1 cellular context compared by ENCODE assay signal in genomic region chr19:33302175-33302973, GRCh38.
TF ChIP-seq lines count a peak whose summit lies in the region.

CEBPA (minus strand) TSS chr19:33302534; CDS start chr19:33302414, 120 bp downstream.

TF ChIP-seq in HEK293, 187 proteins besides CTCF, POLR2A, EP300 and RAD21 (continued from another document and continues in another):
- TF ChIP-seq, protein P1, sequence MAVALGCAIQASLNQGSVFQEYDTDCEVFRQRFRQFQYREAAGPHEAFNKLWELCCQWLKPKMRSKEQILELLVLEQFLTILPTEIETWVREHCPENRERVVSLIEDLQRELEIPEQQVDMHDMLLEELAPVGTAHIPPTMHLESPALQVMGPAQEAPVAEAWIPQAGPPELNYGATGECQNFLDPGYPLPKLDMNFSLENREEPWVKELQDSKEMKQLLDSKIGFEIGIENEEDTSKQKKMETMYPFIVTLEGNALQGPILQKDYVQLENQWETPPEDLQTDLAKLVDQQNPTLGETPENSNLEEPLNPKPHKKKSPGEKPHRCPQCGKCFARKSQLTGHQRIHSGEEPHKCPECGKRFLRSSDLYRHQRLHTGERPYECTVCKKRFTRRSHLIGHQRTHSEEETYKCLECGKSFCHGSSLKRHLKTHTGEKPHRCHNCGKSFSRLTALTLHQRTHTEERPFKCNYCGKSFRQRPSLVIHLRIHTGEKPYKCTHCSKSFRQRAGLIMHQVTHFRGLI (tag by site-specific recombination; IDR thresholded peaks at IDR 0.05): peak; percentile 76
- TF ChIP-seq ZNF221 (tag by site-specific recombination; IDR thresholded peaks at IDR 0.05; ENCODE audit: borderline replicate concordance) (peak; percentile 90; the same call in 1 of the 2 replicates), ZNF2 (tag by site-specific recombination; IDR thresholded peaks at IDR 0.05) (no peak), ZNF132 (tag by site-specific recombination; IDR thresholded peaks at IDR 0.05; ENCODE audit: borderline replicate concordance) (no peak), SP3 (tag by site-specific recombination; IDR thresholded peaks at IDR 0.05) (peak; percentile 69; the same call in 1 of the 2 replicates), ZNF394 (tag by site-specific recombination; IDR thresholded peaks at IDR 0.05; ENCODE audit: borderline replicate concordance) (no peak), ZBTB21 (tag by site-specific recombination; IDR thresholded peaks at IDR 0.05) (no peak), ZNF398 (tag by site-specific recombination; IDR thresholded peaks at IDR 0.05) (peak; percentile 25; the same call in 1 of the 2 replicates), GLI4 (tag by site-specific recombination; IDR thresholded peaks at IDR 0.05) (no peak), ZEB2 (tag by site-specific recombination; IDR thresholded peaks at IDR 0.05) (no peak), ZNF112 (tag by site-specific recombination; IDR thresholded peaks at IDR 0.05) (no peak), ZNF311 (tag by site-specific recombination; IDR thresholded peaks at IDR 0.05; ENCODE audit: borderline replicate concordance) (no peak), ZBTB26 (tag by site-specific recombination; optimal IDR thresholded peaks at IDR 0.05) (no peak), KLF16 (tag by site-specific recombination; IDR thresholded peaks at IDR 0.05) (peak; percentile 47), HOXC10 (CRISPR knock-in tag; IDR thresholded peaks at IDR 0.05) (0 out of 2 replicates have a peak, but pooled peaks have one; percentile 21), ZNF768 (tag by site-specific recombination; IDR thresholded peaks at IDR 0.05) (no peak), GLIS2 (tag by site-specific recombination; IDR thresholded peaks at IDR 0.05) (no peak; the same call in none of the 2 replicates), ZNF514 (tag by site-specific recombination; IDR thresholded peaks at IDR 0.05) (no peak), ZNF558 (tag by site-specific recombination; IDR thresholded peaks at IDR 0.05) (no peak), KLF9 (tag by site-specific recombination; IDR thresholded peaks at IDR 0.05; ENCODE audit: low read depth) (peak; percentile 11), ZNF701 (tag by site-specific recombination; IDR thresholded peaks at IDR 0.05) (no peak), ZNF777 (tag by site-specific recombination; IDR thresholded peaks at IDR 0.05; ENCODE audit: borderline replicate concordance) (no peak), ZNF670 (tag by site-specific recombination; IDR thresholded peaks at IDR 0.05; ENCODE audit: low read depth) (no peak), ZNF596 (tag by site-specific recombination; IDR thresholded peaks at IDR 0.05) (peak; percentile 75), ZNF830 (tag by site-specific recombination; IDR thresholded peaks at IDR 0.05; ENCODE audit: low read depth) (no peak), ZNF175 (tag by site-specific recombination; IDR thresholded peaks at IDR 0.05) (no peak), ZNF624 (tag by site-specific recombination; IDR thresholded peaks at IDR 0.05) (no peak), ZNF707 (tag by site-specific recombination; IDR thresholded peaks at IDR 0.05) (no peak), ZXDB (tag by site-specific recombination; IDR thresholded peaks at IDR 0.05) (no peak), ZNF391 (tag by site-specific recombination; IDR thresholded peaks at IDR 0.05; ENCODE audit: borderline replicate concordance, low read depth) (peak; percentile 48; the same call in 1 of the 2 replicates), ZNF366 (tag by site-specific recombination; conservative IDR thresholded peaks at IDR 0.05) (no peak), ZNF549 (tag by site-specific recombination; IDR thresholded peaks at IDR 0.05) (no peak), ZBTB48 (tag by site-specific recombination; IDR thresholded peaks at IDR 0.05) (0 out of 2 replicates have a peak, but pooled peaks have one; percentile 17), WT1 (tag by site-specific recombination; IDR thresholded peaks at IDR 0.05) (no peak; the same call in 1 of the 2 replicates), ZNF174 (tag by site-specific recombination; IDR thresholded peaks at IDR 0.05) (no peak; the same call in 1 of the 2 replicates), ZNF626 (tag by site-specific recombination; IDR thresholded peaks at IDR 0.05) (no peak; the same call in 1 of the 2 replicates), ZNF555 (tag by site-specific recombination; conservative IDR thresholded peaks at IDR 0.05) (no peak), ZNF76 (tag by site-specific recombination; IDR thresholded peaks at IDR 0.05; ENCODE audit: borderline replicate concordance, low read depth) (no peak; the same call in 1 of the 2 replicates), HOXD13 (CRISPR knock-in tag; IDR thresholded peaks at IDR 0.05; ENCODE audit: borderline replicate concordance) (no peak), ZNF585B (tag by site-specific recombination; IDR thresholded peaks at IDR 0.05) (no peak), ZNF335 (tag by site-specific recombination; conservative IDR thresholded peaks at IDR 0.05) (no peak), ZFP41 (tag by site-specific recombination; IDR thresholded peaks at IDR 0.05; ENCODE audit: borderline replicate concordance) (no peak)
- TF ChIP-seq, protein P2, sequence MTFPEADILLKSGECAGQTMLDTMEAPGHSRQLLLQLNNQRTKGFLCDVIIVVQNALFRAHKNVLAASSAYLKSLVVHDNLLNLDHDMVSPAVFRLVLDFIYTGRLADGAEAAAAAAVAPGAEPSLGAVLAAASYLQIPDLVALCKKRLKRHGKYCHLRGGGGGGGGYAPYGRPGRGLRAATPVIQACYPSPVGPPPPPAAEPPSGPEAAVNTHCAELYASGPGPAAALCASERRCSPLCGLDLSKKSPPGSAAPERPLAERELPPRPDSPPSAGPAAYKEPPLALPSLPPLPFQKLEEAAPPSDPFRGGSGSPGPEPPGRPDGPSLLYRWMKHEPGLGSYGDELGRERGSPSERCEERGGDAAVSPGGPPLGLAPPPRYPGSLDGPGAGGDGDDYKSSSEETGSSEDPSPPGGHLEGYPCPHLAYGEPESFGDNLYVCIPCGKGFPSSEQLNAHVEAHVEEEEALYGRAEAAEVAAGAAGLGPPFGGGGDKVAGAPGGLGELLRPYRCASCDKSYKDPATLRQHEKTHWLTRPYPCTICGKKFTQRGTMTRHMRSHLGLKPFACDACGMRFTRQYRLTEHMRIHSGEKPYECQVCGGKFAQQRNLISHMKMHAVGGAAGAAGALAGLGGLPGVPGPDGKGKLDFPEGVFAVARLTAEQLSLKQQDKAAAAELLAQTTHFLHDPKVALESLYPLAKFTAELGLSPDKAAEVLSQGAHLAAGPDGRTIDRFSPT (tag by site-specific recombination; IDR thresholded peaks at IDR 0.05): no peak
- TF ChIP-seq, protein P3, sequence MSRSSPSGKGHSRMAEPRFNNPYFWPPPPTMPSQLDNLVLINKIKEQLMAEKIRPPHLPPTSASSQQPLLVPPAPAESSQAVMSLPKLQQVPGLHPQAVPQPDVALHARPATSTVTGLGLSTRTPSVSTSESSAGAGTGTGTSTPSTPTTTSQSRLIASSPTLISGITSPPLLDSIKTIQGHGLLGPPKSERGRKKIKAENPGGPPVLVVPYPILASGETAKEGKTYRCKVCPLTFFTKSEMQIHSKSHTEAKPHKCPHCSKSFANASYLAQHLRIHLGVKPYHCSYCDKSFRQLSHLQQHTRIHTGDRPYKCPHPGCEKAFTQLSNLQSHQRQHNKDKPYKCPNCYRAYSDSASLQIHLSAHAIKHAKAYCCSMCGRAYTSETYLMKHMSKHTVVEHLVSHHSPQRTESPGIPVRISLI (tag by site-specific recombination; IDR thresholded peaks at IDR 0.05): no peak
- TF ChIP-seq, protein P4, sequence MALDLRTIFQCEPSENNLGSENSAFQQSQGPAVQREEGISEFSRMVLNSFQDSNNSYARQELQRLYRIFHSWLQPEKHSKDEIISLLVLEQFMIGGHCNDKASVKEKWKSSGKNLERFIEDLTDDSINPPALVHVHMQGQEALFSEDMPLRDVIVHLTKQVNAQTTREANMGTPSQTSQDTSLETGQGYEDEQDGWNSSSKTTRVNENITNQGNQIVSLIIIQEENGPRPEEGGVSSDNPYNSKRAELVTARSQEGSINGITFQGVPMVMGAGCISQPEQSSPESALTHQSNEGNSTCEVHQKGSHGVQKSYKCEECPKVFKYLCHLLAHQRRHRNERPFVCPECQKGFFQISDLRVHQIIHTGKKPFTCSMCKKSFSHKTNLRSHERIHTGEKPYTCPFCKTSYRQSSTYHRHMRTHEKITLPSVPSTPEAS (tag by site-specific recombination; IDR thresholded peaks at IDR 0.05): no peak
- TF ChIP-seq, protein P5, sequence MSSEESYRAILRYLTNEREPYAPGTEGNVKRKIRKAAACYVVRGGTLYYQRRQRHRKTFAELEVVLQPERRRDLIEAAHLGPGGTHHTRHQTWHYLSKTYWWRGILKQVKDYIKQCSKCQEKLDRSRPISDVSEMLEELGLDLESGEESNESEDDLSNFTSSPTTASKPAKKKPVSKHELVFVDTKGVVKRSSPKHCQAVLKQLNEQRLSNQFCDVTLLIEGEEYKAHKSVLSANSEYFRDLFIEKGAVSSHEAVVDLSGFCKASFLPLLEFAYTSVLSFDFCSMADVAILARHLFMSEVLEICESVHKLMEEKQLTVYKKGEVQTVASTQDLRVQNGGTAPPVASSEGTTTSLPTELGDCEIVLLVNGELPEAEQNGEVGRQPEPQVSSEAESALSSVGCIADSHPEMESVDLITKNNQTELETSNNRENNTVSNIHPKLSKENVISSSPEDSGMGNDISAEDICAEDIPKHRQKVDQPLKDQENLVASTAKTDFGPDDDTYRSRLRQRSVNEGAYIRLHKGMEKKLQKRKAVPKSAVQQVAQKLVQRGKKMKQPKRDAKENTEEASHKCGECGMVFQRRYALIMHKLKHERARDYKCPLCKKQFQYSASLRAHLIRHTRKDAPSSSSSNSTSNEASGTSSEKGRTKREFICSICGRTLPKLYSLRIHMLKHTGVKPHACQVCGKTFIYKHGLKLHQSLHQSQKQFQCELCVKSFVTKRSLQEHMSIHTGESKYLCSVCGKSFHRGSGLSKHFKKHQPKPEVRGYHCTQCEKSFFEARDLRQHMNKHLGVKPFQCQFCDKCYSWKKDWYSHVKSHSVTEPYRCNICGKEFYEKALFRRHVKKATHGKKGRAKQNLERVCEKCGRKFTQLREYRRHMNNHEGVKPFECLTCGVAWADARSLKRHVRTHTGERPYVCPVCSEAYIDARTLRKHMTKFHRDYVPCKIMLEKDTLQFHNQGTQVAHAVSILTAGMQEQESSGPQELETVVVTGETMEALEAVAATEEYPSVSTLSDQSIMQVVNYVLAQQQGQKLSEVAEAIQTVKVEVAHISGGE (tag by site-specific recombination; conservative IDR thresholded peaks at IDR 0.05; ENCODE audit: low read depth): no peak
- TF ChIP-seq, protein P6, sequence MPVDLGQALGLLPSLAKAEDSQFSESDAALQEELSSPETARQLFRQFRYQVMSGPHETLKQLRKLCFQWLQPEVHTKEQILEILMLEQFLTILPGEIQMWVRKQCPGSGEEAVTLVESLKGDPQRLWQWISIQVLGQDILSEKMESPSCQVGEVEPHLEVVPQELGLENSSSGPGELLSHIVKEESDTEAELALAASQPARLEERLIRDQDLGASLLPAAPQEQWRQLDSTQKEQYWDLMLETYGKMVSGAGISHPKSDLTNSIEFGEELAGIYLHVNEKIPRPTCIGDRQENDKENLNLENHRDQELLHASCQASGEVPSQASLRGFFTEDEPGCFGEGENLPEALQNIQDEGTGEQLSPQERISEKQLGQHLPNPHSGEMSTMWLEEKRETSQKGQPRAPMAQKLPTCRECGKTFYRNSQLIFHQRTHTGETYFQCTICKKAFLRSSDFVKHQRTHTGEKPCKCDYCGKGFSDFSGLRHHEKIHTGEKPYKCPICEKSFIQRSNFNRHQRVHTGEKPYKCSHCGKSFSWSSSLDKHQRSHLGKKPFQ (tag by site-specific recombination; IDR thresholded peaks at IDR 0.05): no peak
- TF ChIP-seq, protein P7, sequence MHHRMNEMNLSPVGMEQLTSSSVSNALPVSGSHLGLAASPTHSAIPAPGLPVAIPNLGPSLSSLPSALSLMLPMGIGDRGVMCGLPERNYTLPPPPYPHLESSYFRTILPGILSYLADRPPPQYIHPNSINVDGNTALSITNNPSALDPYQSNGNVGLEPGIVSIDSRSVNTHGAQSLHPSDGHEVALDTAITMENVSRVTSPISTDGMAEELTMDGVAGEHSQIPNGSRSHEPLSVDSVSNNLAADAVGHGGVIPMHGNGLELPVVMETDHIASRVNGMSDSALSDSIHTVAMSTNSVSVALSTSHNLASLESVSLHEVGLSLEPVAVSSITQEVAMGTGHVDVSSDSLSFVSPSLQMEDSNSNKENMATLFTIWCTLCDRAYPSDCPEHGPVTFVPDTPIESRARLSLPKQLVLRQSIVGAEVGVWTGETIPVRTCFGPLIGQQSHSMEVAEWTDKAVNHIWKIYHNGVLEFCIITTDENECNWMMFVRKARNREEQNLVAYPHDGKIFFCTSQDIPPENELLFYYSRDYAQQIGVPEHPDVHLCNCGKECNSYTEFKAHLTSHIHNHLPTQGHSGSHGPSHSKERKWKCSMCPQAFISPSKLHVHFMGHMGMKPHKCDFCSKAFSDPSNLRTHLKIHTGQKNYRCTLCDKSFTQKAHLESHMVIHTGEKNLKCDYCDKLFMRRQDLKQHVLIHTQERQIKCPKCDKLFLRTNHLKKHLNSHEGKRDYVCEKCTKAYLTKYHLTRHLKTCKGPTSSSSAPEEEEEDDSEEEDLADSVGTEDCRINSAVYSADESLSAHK (tag by site-specific recombination; IDR thresholded peaks at IDR 0.05): no peak
